8 cellular contexts compared by ENCODE assay signal in genomic region chr1:228457017-228457395, GRCh38. TPM values are rescaled to one million over a fixed set of nuclear protein-coding genes. Genes with fewer than 3 reads are reported as not detected.
DNase-seq lines count a peak whose midpoint lies in the region; ATAC-seq and TF ChIP-seq lines count a peak whose summit lies in the region.

No MANE protein-coding gene starts in this region.

- POLR2A ChIA-PET in HCT116 (lab: Charles Lee) = interaction anchor here (0.7 to 2.3 kb wide), 13 partner anchors 9 to 798 kb away, joined by 3 to 25 read pairs (median 4); partner anchors contain the start of genes IBA57, RNF187 and TRIM11

- H3K27ac ChIP-seq in HCT116 (ENCODE audit: low read depth, low read length) = peak overlapping the region; percentile 98
- no peak overlapping the region for H3K27ac ChIP-seq in SJSA1

- H3K4me2 ChIP-seq in HCT116 (ENCODE audit: low read length) = peak overlapping the region; percentile 98

- intact Hi-C loops in HCT116 (cut with micrococcal nuclease) = loop anchor here (2.0 to 10.0 kb wide), 6 partner anchors 50 to 462 kb away; partner anchors contain the start of gene TRIM11
- intact Hi-C loops in posterior vena cava (cut with DNase I) = no loop called here

- H3K27me3 ChIP-seq in HCT116 (ENCODE audit: insufficient read depth, low read length) (no peaks in the 10 kb centered on the region), SJSA1 (replicated peaks) (peaks cover 43% of the 10 kb centered on the region)

- H3K4me1 ChIP-seq in HCT116 (ENCODE audit: control insufficient read depth in 1 of 2, insufficient read depth in 2 of 2, low read length in 2 of 2) (peaks cover 7 to 39% of the 10 kb centered on the region in 2 experiments; a peak in 3 of 4 replicates), SJSA1 (replicated peaks) (peaks cover 24% of the 10 kb centered on the region)

- no peak for DNase-seq in HCT116 (ENCODE audit: low read depth, low spot score)
- no peak for DNase-seq in SJSA1 (ENCODE audit: low read depth in 1 of 2, low spot score in 2 of 2)
- DNase-seq in fibroblast of the aortic adventitia (ENCODE audit: low read depth) = no peak
- DNase-seq in retinal pigment epithelial cell (ENCODE audit: low read depth) = no peak
- no peak for DNase-seq in NCI-H2196 (lab: John Stamatoyannopoulos, UW; ENCODE audit: unreplicated experiment)
- DNase-seq in posterior vena cava (ENCODE audit: low spot score) = no peak
- no peak for DNase-seq in NCI-H187 treated with DMSO at 0.1 percent for 48 hours (lab: John Stamatoyannopoulos, UW)

- TF ChIP-seq RAD21 in HCT116 (IDR thresholded peaks at IDR 0.05; ENCODE audit: low read depth) = no peak

- H3K9me3 ChIP-seq in HCT116 (ENCODE audit: control insufficient read depth in 1 of 2, insufficient read depth in 1 of 2, low read depth in 1 of 2, low read length in 2 of 2) (no peaks in the 10 kb centered on the region), SJSA1 (replicated peaks) (no peaks in the 10 kb centered on the region)

- ATAC-seq in GM18498 (IDR thresholded peaks at IDR 0.05; ENCODE audit: unreplicated experiment) (peak; percentile 0), HCT116 (peak; percentile 18)

- CTCF ChIA-PET in HCT116 (lab: Charles Lee) = interaction anchor here (0.7 to 1.5 kb wide), 2 partner anchors 30 to 326 kb away, joined by 3 to 5 read pairs; partner anchors contain the start of gene RNF187

- TF ChIP-seq POLR2A in HCT116 (IDR thresholded peaks at IDR 0.05; ENCODE audit: borderline replicate concordance, extremely low read depth, insufficient read depth, insufficient read length) = no peak

- H3K4me3 ChIP-seq in HCT116 (replicated peaks in 1 of 2; ENCODE audit: low read depth in 1 of 2, low read length in 2 of 2) (peak overlapping the region; percentile 90 to 94), SJSA1 (peak overlapping the region; percentile 45), fibroblast of the aortic adventitia (ENCODE audit: low read depth, low read length) (peak overlapping the region; percentile 93), retinal pigment epithelial cell (ENCODE audit: low read length) (peak overlapping the region; percentile 86)

- H3K79me2 ChIP-seq in HCT116 (ENCODE audit: insufficient read depth, low read length) = peaks cover 23% of the 10 kb centered on the region

- H4K20me1 ChIP-seq in HCT116 (ENCODE audit: insufficient read depth) = no peaks in the 10 kb centered on the region

- H3K36me3 ChIP-seq in HCT116 (ENCODE audit: control insufficient read depth in 1 of 2, insufficient read depth in 2 of 2, low read length in 2 of 2) (no peaks in the 10 kb centered on the region), SJSA1 (no peaks in the 10 kb centered on the region)

- RAD21 ChIA-PET in HCT116 (lab: Charles Lee; ENCODE audit: low non-redundant PET in 1 of 2, low total read pairs in 2 of 2, uncharacterized antibody in 2 of 2, unreplicated experiment in 2 of 2) = interaction anchor here in 1 of 2 experiments (0.7 kb wide), 1 partner anchor 57 kb away, joined by 4 read pairs; no protein-coding TSS in a partner anchor

- no peaks in the 10 kb centered on the region for H3K9me2 ChIP-seq in HCT116 (ENCODE audit: insufficient read depth)

- no peak overlapping the region for H2AFZ ChIP-seq in HCT116 (ENCODE audit: low read depth, low read length, poor library complexity, severe bottlenecking)

- peak overlapping the region; percentile 96 for H3K9ac ChIP-seq in HCT116 (ENCODE audit: low read length)

- no peak for TF ChIP-seq CTCF in HCT116 (IDR thresholded peaks at IDR 0.05 in 2 of 3, conservative IDR thresholded peaks at IDR 0.05 in 1 of 3; ENCODE audit: borderline replicate concordance in 1 of 3, insufficient read depth in 1 of 3, low read depth in 2 of 3, low read length in 2 of 3)
- no peak for TF ChIP-seq CTCF in fibroblast of the aortic adventitia (IDR thresholded peaks at IDR 0.05; ENCODE audit: insufficient read depth, low read length)
- no peak for TF ChIP-seq CTCF in retinal pigment epithelial cell (conservative IDR thresholded peaks at IDR 0.05; ENCODE audit: low read depth, low read length)

- BruUV-seq in HCT116 (replicated peaks; lab: Mats Ljungman, UMichigan) = no TSS peak

TF ChIP-seq in HCT116, 20 proteins besides CTCF, POLR2A, EP300 and RAD21:
- TF ChIP-seq EZH2phosphoT487 (IDR thresholded peaks at IDR 0.05; ENCODE audit: borderline replicate concordance) (no peak), JUND (IDR thresholded peaks at IDR 0.05) (no peak), FOSL1 (IDR thresholded peaks at IDR 0.05; ENCODE audit: low read depth) (no peak), ELF1 (IDR thresholded peaks at IDR 0.05; ENCODE audit: borderline replicate concordance, low read depth) (no peak), SRF (IDR thresholded peaks at IDR 0.05; ENCODE audit: low read depth) (no peak)

RNA-seq across cellular contexts. Expression of gene RNF187, which starts 30.2 kb away (rescaled TPM):
- 137 TPM for total RNA-seq in HCT116 (2021; ENCODE audit: unreplicated experiment)
- polyA plus RNA-seq in HCT116 (2012) = 113 and 142 TPM in 2 replicates
- total RNA-seq in SJSA1 (2014; rRNA removed; shearing (Covaris generic)) = 25.0 and 36.4 TPM in 2 replicates
- 39.8 and 78.7 TPM in 2 replicates for total RNA-seq in fibroblast of the aortic adventitia (ENCODE audit: low replicate concordance)
- total RNA-seq in posterior vena cava = 10 to 100 TPM; 61.6 to 64.3 TPM

RNA-seq across cellular contexts. Expression of gene TRIM17, which starts 40.3 kb away (rescaled TPM):
- not detected for total RNA-seq in HCT116 (2021; ENCODE audit: unreplicated experiment)
- polyA plus RNA-seq in HCT116 (2012) = 0.27 and 0.43 TPM in 2 replicates
- not detected in 2 replicates for total RNA-seq in SJSA1 (2014; rRNA removed; shearing (Covaris generic))
- 7.0 TPM in 1 of 2 replicates, not detected in the other for total RNA-seq in fibroblast of the aortic adventitia (ENCODE audit: low replicate concordance)
- 1 to 10 TPM in 1 of 2 donors, under 1 TPM in 1; 0.38 to 1.9 TPM for total RNA-seq in posterior vena cava

RNA-seq across cellular contexts. Expression of gene TRIM11, which starts 50.4 kb away (rescaled TPM):
- total RNA-seq in HCT116 (2021; ENCODE audit: unreplicated experiment) (42.5 TPM), fibroblast of the aortic adventitia (ENCODE audit: low replicate concordance) (16.2 and 53.1 TPM in 2 replicates), posterior vena cava (10 to 100 TPM; 12.7 to 13.3 TPM)
- polyA plus RNA-seq in HCT116 (2012) = 22.9 and 24.4 TPM in 2 replicates
- total RNA-seq in SJSA1 (2014; rRNA removed; shearing (Covaris generic)) = 24.3 and 31.1 TPM in 2 replicates
